15 cellular contexts compared by ENCODE assay signal in the genomic region with DNA sequence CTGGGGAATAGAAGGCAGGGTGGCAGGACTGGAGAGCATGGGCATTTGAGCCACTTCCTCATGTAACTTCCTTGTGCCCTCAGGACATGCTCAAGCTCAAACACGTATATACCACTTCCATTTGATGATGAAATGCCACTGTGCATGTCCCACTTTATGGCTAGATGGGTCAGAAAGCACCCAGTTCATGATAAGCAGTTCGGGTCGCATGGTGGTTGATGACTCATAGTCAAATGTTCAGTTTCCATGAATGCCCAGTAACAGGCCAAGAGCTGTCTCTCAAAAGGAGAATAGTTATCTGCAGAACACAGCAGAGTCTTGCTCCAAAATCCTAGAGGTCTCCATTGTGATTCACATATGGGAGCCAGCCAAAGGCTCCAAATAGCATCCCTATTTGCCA.
"Had no signal": no experiment of that assay in that cellular context is flagged by ENCODE, and none has a peak within 500 bp of the region (broad histone marks: within the 10 kb centered on the region; RNA-seq: fewer than 3 reads in every experiment).

No MANE protein-coding gene starts in this region.

- H3K4me3 ChIP-seq: esophagus squamous epithelium, mucosa of descending colon, skin epidermis, thyroid gland had no signal

- H3K27ac ChIP-seq: esophagus squamous epithelium, neutrophil, skin epidermis, thyroid gland had no signal

- H3K27me3 ChIP-seq: esophagus squamous epithelium, neutrophil, thyroid gland had no signal

- ATAC-seq: activated T-cell treated with anti-CD3 and anti-CD28 coated beads, Interleukin-2, amount 50 U/mL, for 72 hours; left colon; mucosa of descending colon; naive thymus-derived CD8-positive, alpha-beta T cell had no signal

- DNase-seq: activated CD4-positive, alpha-beta T cell treated with anti-CD3 and anti-CD28 coated beads for 1 hour; activated CD4-positive, alpha-beta T cell treated with anti-CD3 and anti-CD28 coated beads, Interleukin-2, amount 50 U/mL, for 48 hours; activated gamma-delta T cell treated with Interleukin-2 at 50 U/mL for 16 hours; activated naive CD8-positive, alpha-beta T cell treated with anti-CD3 and anti-CD28 coated beads, Interleukin-2, amount 10 ng/mL, durations not matched to agents 7 days and 5 days; activated T-cell treated with anti-CD3 and anti-CD28 coated beads, Interleukin-2, amount 50 U/mL, for 72 hours; anterior cingulate cortex; esophagus squamous epithelium; foreskin fibroblast; left colon; mucosa of descending colon; naive thymus-derived CD8-positive, alpha-beta T cell; posterior cingulate gyrus; thyroid gland had no signal

- H3K36me3 ChIP-seq: esophagus squamous epithelium, neutrophil, thyroid gland had no signal

- H3K9me3 ChIP-seq: esophagus squamous epithelium, mucosa of descending colon, neutrophil, thyroid gland had no signal

- H3K4me1 ChIP-seq: esophagus squamous epithelium, thyroid gland had no signal
